ENCODE assay signal across 11 cellular contexts in genomic region chr3:71684752-71685151, GRCh38. TPM values are rescaled to one million over a fixed set of nuclear protein-coding genes. Genes with fewer than 3 reads are reported as not detected.
DNase-seq lines count a peak whose midpoint lies in the region; ATAC-seq and TF ChIP-seq lines count a peak whose summit lies in the region.
"Had no signal": no experiment of that assay in that cellular context is flagged by ENCODE, and none has a peak within 500 bp of the region (broad histone marks: within the 10 kb centered on the region; RNA-seq: fewer than 3 reads in every experiment).

No MANE protein-coding gene starts in this region.

- ATAC-seq in HG02885 (IDR thresholded peaks at IDR 0.05; ENCODE audit: poor library complexity, unreplicated experiment) (no peak), GM21390 (IDR thresholded peaks at IDR 0.05; ENCODE audit: unreplicated experiment) (no peak)

- no peak overlapping the region for H3K27ac Mint-ChIP-seq in progenitor cell of endocrine pancreas
- H3K27ac Mint-ChIP-seq: nephron progenitor cell had no signal

- H3K9me3 ChIP-seq in muscle layer of colon (ENCODE audit: low read length) (no peaks in the 10 kb centered on the region), esophagus muscularis mucosa (no peaks in the 10 kb centered on the region)

- WGBS in esophagus muscularis mucosa, result 16% methylated on average over 5 of the region's 5 CpGs

- intact Hi-C loops in esophagus muscularis mucosa (cut with DNase I), result loop anchor here (5.0 kb wide), 1 partner anchor 97 kb away; no protein-coding TSS in a partner anchor

- no peaks in the 10 kb centered on the region for H3K27me3 Mint-ChIP-seq in progenitor cell of endocrine pancreas

- H3K27ac ChIP-seq in muscle layer of colon (ENCODE audit: low read depth, low read length) (peak overlapping the region; percentile 4), esophagus muscularis mucosa (replicated peaks in 1 of 4) (peak overlapping the region in 2 of 4 donors; percentile 25 to 57)

- H3K36me3 Mint-ChIP-seq in progenitor cell of endocrine pancreas (ENCODE audit: insufficient read depth), result peaks cover 7% of the 10 kb centered on the region

- no peak overlapping the region for H3K4me3 Mint-ChIP-seq in progenitor cell of endocrine pancreas (ENCODE audit: low read depth)
- H3K4me3 Mint-ChIP-seq: nephron progenitor cell had no signal

- TF ChIP-seq CTCF in AG10803 (conservative IDR thresholded peaks at IDR 0.05; ENCODE audit: low read length), result no peak
- no peak for TF ChIP-seq CTCF in LNCaP clone FGC (IDR thresholded peaks at IDR 0.05; ENCODE audit: control insufficient read depth, extremely low read depth, insufficient read depth)
- TF ChIP-seq CTCF in choroid plexus epithelial cell (conservative IDR thresholded peaks at IDR 0.05; ENCODE audit: low read depth, low read length), result no peak
- no peak for TF ChIP-seq CTCF in progenitor cell of endocrine pancreas (IDR thresholded peaks at IDR 0.05; ENCODE audit: unreplicated experiment)
- TF ChIP-seq CTCF in esophagus muscularis mucosa (IDR thresholded peaks at IDR 0.05), result no peak

- H3K9ac ChIP-seq in muscle layer of colon (ENCODE audit: low read length), result no peak overlapping the region

- TF ChIP-seq POLR2A in esophagus muscularis mucosa (IDR thresholded peaks at IDR 0.05; ENCODE audit: low read depth), result no peak

- H3K36me3 ChIP-seq in muscle layer of colon (ENCODE audit: insufficient read depth, low read length) (no peaks in the 10 kb centered on the region), esophagus muscularis mucosa (peaks cover 0 to 17% (median 0%) of the 10 kb centered on the region in 4 donors)

- H3K4me1 ChIP-seq in muscle layer of colon (ENCODE audit: insufficient read depth, low read length) (peaks cover 26% of the 10 kb centered on the region), esophagus muscularis mucosa (peaks cover 12 to 68% (median 58%) of the 10 kb centered on the region in 4 donors)

- no peaks in the 10 kb centered on the region for H3K27me3 ChIP-seq in muscle layer of colon (ENCODE audit: control insufficient read depth in 1 of 2, insufficient read depth in 2 of 2, low read length in 2 of 2)
- no peaks in the 10 kb centered on the region for H3K27me3 ChIP-seq in esophagus muscularis mucosa

- peaks cover 3% of the 10 kb centered on the region for H3K9me3 Mint-ChIP-seq in progenitor cell of endocrine pancreas (ENCODE audit: low read depth)

- DNase-seq in AG10803 (ENCODE audit: low read depth), result peak; percentile 86
- peak; percentile 78 for DNase-seq in LNCaP clone FGC (ENCODE audit: low read depth)
- DNase-seq in choroid plexus epithelial cell (ENCODE audit: low read depth), result peak; percentile 87
- DNase-seq in progenitor cell of endocrine pancreas (ENCODE audit: low spot score, unreplicated experiment), result no peak
- DNase-seq in esophagus muscularis mucosa (ENCODE audit: extremely low spot score), result no peak
- DNase-seq: DMS53, Kasumi-1, nephron progenitor cell had no signal

- H3K4me3 ChIP-seq in AG10803 (ENCODE audit: low read length) (no peak overlapping the region), LNCaP clone FGC (ENCODE audit: low read depth, low read length) (no peak overlapping the region), choroid plexus epithelial cell (ENCODE audit: low read depth, low read length) (no peak overlapping the region), muscle layer of colon (ENCODE audit: low read depth in 1 of 2, low read length in 2 of 2) (no peak overlapping the region), esophagus muscularis mucosa (no peak overlapping the region)

- TF ChIP-seq EP300 in esophagus muscularis mucosa (IDR thresholded peaks at IDR 0.05), result no peak

- peaks cover 9% of the 10 kb centered on the region for H3K4me1 Mint-ChIP-seq in progenitor cell of endocrine pancreas (ENCODE audit: low read depth)

RNA-seq across cellular contexts. Expression of gene EIF4E3, which starts 40.5 kb away (rescaled TPM):
- total RNA-seq in progenitor cell of endocrine pancreas (11.9 and 12.1 TPM in 2 replicates), esophagus muscularis mucosa (10 to 100 TPM; 36.2 to 51.9 (median 39.4) TPM)

Comparison
In these comparisons a context has a peak if more than half of its experiments do, and no peak if none do; other contexts are left out.
1. DNase-seq: peak in AG10803 (single experiment), LNCaP clone FGC (single experiment) and choroid plexus epithelial cell (single experiment); none in progenitor cell of endocrine pancreas (single experiment) and esophagus muscularis mucosa (single experiment).